16 cellular contexts compared by ENCODE assay signal in genomic region chr13:39132286-39132685, GRCh38.
DNase-seq lines count a peak whose midpoint lies in the region; ATAC-seq and TF ChIP-seq lines count a peak whose summit lies in the region.
"Had no signal": no experiment of that assay in that cellular context is flagged by ENCODE, and none has a peak within 500 bp of the region (broad histone marks: within the 10 kb centered on the region; RNA-seq: fewer than 3 reads in every experiment).

No MANE protein-coding gene starts in this region.

- POLR2A ChIA-PET in HEK293T (lab: Yijun Ruan, JAX) = no interaction called here

- peak; percentile 48 to 63 for ATAC-seq in activated CD4-positive, CD25-positive, alpha-beta regulatory T cell treated with anti-CD3 and anti-CD28 coated beads, Interleukin-2, amount 50 U/mL, for 24 hours
- no peak for ATAC-seq in GM19452 (IDR thresholded peaks at IDR 0.05; ENCODE audit: unreplicated experiment)
- ATAC-seq: natural killer cell treated with Interleukin-12 subunit alpha and Interleukin-12 subunit beta and Interleukin-15 and Interleukin-18, amount 100 ng/mL, for 72 hours had no signal

- no peak overlapping the region for H3K4me3 ChIP-seq in retinal pigment epithelial cell (ENCODE audit: low read length)

- no peak for TF ChIP-seq CTCF in retinal pigment epithelial cell (conservative IDR thresholded peaks at IDR 0.05; ENCODE audit: low read depth, low read length)

- CTCF ChIA-PET in HEK293T (lab: Yijun Ruan, JAX) = interaction anchor here (1.6 kb wide), 1 partner anchor 13 kb away, joined by 3 read pairs; no protein-coding TSS in a partner anchor

- DNase-seq in activated CD4-positive, CD25-positive, alpha-beta regulatory T cell (lab: John Stamatoyannopoulos, UW) = no peak
- peak; percentile 2 for DNase-seq in LHCN-M2 (ENCODE audit: low read depth)
- DNase-seq in epithelial cell of prostate (ENCODE audit: low read depth, low spot score) = peak; percentile 26
- DNase-seq in retinal pigment epithelial cell (ENCODE audit: low read depth) = peak; percentile 27
- DNase-seq in HEK293T (ENCODE audit: extremely low spot score) = no peak
- no peak for DNase-seq in GM19238 (ENCODE audit: insufficient read length, low spot score)
- DNase-seq: C1 segment of cervical spinal cord; caudate nucleus; DMS79; mesendoderm; MV-4-11; NCI-H187 treated with DMSO at 0.1 percent for 48 hours; stimulated activated CD4-positive, alpha-beta T cell treated with anti-CD3 and anti-CD28 coated beads, Interleukin-12 subunit alpha, Interleukin-12 subunit beta, amount 100 ng/mL, for 4 hours had no signal

- no peak overlapping the region for H3K27ac ChIP-seq in epithelial cell of prostate

TF ChIP-seq in HEK293T, 16 proteins besides CTCF, POLR2A, EP300 and RAD21:
- TF ChIP-seq FOXK2 (IDR thresholded peaks at IDR 0.05) (no peak), FOXM1 (IDR thresholded peaks at IDR 0.05; ENCODE audit: borderline replicate concordance) (no peak), L3MBTL2 (conservative IDR thresholded peaks at IDR 0.05) (no peak), CTBP1 (IDR thresholded peaks at IDR 0.05; ENCODE audit: borderline replicate concordance) (no peak), SUZ12 (IDR thresholded peaks at IDR 0.05) (no peak)

Comparison
In these comparisons a context has a peak if more than half of its experiments do, and no peak if none do; other contexts are left out.
1. DNase-seq: peak in LHCN-M2 (single experiment), epithelial cell of prostate (single experiment) and retinal pigment epithelial cell (single experiment); none in activated CD4-positive, CD25-positive, alpha-beta regulatory T cell (0 of 4), HEK293T (single experiment) and GM19238 (single experiment).